ENCODE assay signal across 20 cellular contexts in genomic region chr10:86961481-86962091, GRCh38. TPM values are rescaled to one million over a fixed set of nuclear protein-coding genes. Genes with fewer than 3 reads are reported as not detected.
DNase-seq lines count a peak whose midpoint lies in the region; ATAC-seq and TF ChIP-seq lines count a peak whose summit lies in the region.
"Had no signal": no experiment of that assay in that cellular context is flagged by ENCODE, and none has a peak within 500 bp of the region (broad histone marks: within the 10 kb centered on the region; RNA-seq: fewer than 3 reads in every experiment).

No MANE protein-coding gene starts in this region.

- H3K36me3 ChIP-seq in HCT116 (ENCODE audit: control insufficient read depth in 1 of 2, insufficient read depth in 2 of 2, low read length in 2 of 2) (0 out of 4 replicates have a peak, but pooled peaks cover 0 to 5% of the 10 kb centered on the region in 2 experiments), adipocyte (ENCODE audit: control insufficient read depth, insufficient read depth, low read length, severe bottlenecking) (no peaks in the 10 kb centered on the region)
- H3K36me3 ChIP-seq: BLaER1 had no signal

- BruUV-seq in HCT116 (replicated peaks; lab: Mats Ljungman, UMichigan) (no TSS peak), Calu3 (replicated peaks; lab: Mats Ljungman, UMichigan) (no TSS peak)

- peaks cover 8% of the 10 kb centered on the region; the same call in 1 of the 2 replicates for H3K79me2 ChIP-seq in HCT116 (ENCODE audit: insufficient read depth, low read length)

- peak overlapping the region in 1 of 2 experiments; percentile 4; a peak in 1 of 4 replicates for H3K4me3 ChIP-seq in HCT116 (replicated peaks in 1 of 2; ENCODE audit: low read depth in 1 of 2, low read length in 2 of 2)
- H3K4me3 ChIP-seq in adipocyte (ENCODE audit: low read length), result no peak overlapping the region
- H3K4me3 ChIP-seq: BLaER1 had no signal

- H3K27ac ChIP-seq in HCT116 (ENCODE audit: low read depth, low read length), result peak overlapping the region; percentile 94; the same call in 1 of the 2 replicates
- H3K27ac ChIP-seq: BLaER1 had no signal

- TF ChIP-seq CTCF in HCT116 (IDR thresholded peaks at IDR 0.05 in 2 of 3, conservative IDR thresholded peaks at IDR 0.05 in 1 of 3; ENCODE audit: borderline replicate concordance in 1 of 3, insufficient read depth in 1 of 3, low read depth in 2 of 3, low read length in 2 of 3) (no peak), Calu3 (IDR thresholded peaks at IDR 0.05; ENCODE audit: unreplicated experiment) (no peak)

- peaks cover 9% of the 10 kb centered on the region for H3K4me1 Mint-ChIP-seq in Calu3 (ENCODE audit: low read depth, unreplicated experiment)

- CTCF ChIA-PET in HCT116 (lab: Charles Lee), result interaction anchor here (1.1 to 3.7 kb wide), 4 partner anchors 8 to 276 kb away, joined by 3 to 36 read pairs (median 9); partner anchors contain the start of gene ADIRF
- CTCF ChIA-PET in Calu3 (lab: Charles Lee), result no interaction called here

- H3K9ac ChIP-seq in HCT116 (ENCODE audit: low read length) (peak overlapping the region; percentile 71), adipocyte (ENCODE audit: low read length) (peak overlapping the region; percentile 15)
- H3K9ac ChIP-seq: BLaER1 had no signal

- H4K20me1 ChIP-seq in HCT116 (ENCODE audit: insufficient read depth), result no peaks in the 10 kb centered on the region
- H4K20me1 ChIP-seq: BLaER1 had no signal

- H2AFZ ChIP-seq in HCT116 (ENCODE audit: low read depth, low read length, poor library complexity, severe bottlenecking), result no peak overlapping the region

- peaks cover 59 to 86% of the 10 kb centered on the region in 2 experiments for H3K4me1 ChIP-seq in HCT116 (ENCODE audit: control insufficient read depth in 1 of 2, insufficient read depth in 2 of 2, low read length in 2 of 2)
- peaks cover 42% of the 10 kb centered on the region for H3K4me1 ChIP-seq in adipocyte (ENCODE audit: control insufficient read depth, insufficient read depth, low read length)

- TF ChIP-seq POLR2A in HCT116 (IDR thresholded peaks at IDR 0.05; ENCODE audit: borderline replicate concordance, extremely low read depth, insufficient read depth, insufficient read length), result no peak

- no peak overlapping the region for H3K27ac Mint-ChIP-seq in Calu3 (ENCODE audit: unreplicated experiment)
- H3K27ac Mint-ChIP-seq: brain; effector memory CD8-positive, alpha-beta T cell; stimulated activated effector memory CD8-positive, alpha-beta T cell treated with anti-CD3 and anti-CD28 coated beads, Interleukin-12 subunit alpha, Interleukin-12 subunit beta, amount 100 ng/mL, for 72 hours; T-helper 1 cell treated with Interleukin-12 subunit alpha and Interleukin-12 subunit beta and Interleukin-4 antibody, amounts not matched to agents 30 μg/mL and 1 μg/mL, for 36 hours had no signal

- no peak overlapping the region for H3K4me3 Mint-ChIP-seq in Calu3 (ENCODE audit: low read depth, unreplicated experiment)
- H3K4me3 Mint-ChIP-seq: brain; effector memory CD8-positive, alpha-beta T cell; stimulated activated effector memory CD8-positive, alpha-beta T cell treated with anti-CD3 and anti-CD28 coated beads, Interleukin-12 subunit alpha, Interleukin-12 subunit beta, amount 100 ng/mL, for 72 hours; T-helper 1 cell treated with Interleukin-12 subunit alpha and Interleukin-12 subunit beta and Interleukin-4 antibody, amounts not matched to agents 30 μg/mL and 1 μg/mL, for 36 hours had no signal

- H3K36me3 Mint-ChIP-seq in Calu3 (ENCODE audit: insufficient read depth, unreplicated experiment), result peaks cover 6% of the 10 kb centered on the region
- H3K36me3 Mint-ChIP-seq: brain; stimulated activated effector memory CD8-positive, alpha-beta T cell treated with anti-CD3 and anti-CD28 coated beads, Interleukin-12 subunit alpha, Interleukin-12 subunit beta, amount 100 ng/mL, for 72 hours had no signal

- no peaks in the 10 kb centered on the region for H3K9me3 Mint-ChIP-seq in Calu3 (ENCODE audit: low read depth, unreplicated experiment)
- H3K9me3 Mint-ChIP-seq: brain; effector memory CD8-positive, alpha-beta T cell; stimulated activated effector memory CD8-positive, alpha-beta T cell treated with anti-CD3 and anti-CD28 coated beads, Interleukin-12 subunit alpha, Interleukin-12 subunit beta, amount 100 ng/mL, for 72 hours; T-helper 1 cell treated with Interleukin-12 subunit alpha and Interleukin-12 subunit beta and Interleukin-4 antibody, amounts not matched to agents 30 μg/mL and 1 μg/mL, for 36 hours had no signal

- H3K27me3 ChIP-seq in HCT116 (ENCODE audit: insufficient read depth, low read length) (no peaks in the 10 kb centered on the region), adipocyte (replicated peaks; ENCODE audit: control insufficient read depth, insufficient read depth, low read length) (no peaks in the 10 kb centered on the region)
- H3K27me3 ChIP-seq: BLaER1 had no signal

- ATAC-seq in HCT116 (no peak), GM18858 (IDR thresholded peaks at IDR 0.05; ENCODE audit: unreplicated experiment) (no peak)
- ATAC-seq: effector memory CD8-positive, alpha-beta T cell; Panc1; stimulated activated effector memory CD8-positive, alpha-beta T cell treated with anti-CD3 and anti-CD28 coated beads, Interleukin-12 subunit alpha, Interleukin-12 subunit beta, amount 100 ng/mL, for 72 hours had no signal

- H3K9me3 ChIP-seq in HCT116 (ENCODE audit: control insufficient read depth in 1 of 2, insufficient read depth in 1 of 2, low read depth in 1 of 2, low read length in 2 of 2) (no peaks in the 10 kb centered on the region), adipocyte (ENCODE audit: control insufficient read depth, low read length) (no peaks in the 10 kb centered on the region)
- H3K9me3 ChIP-seq: BLaER1 had no signal

- H3K27me3 Mint-ChIP-seq in Calu3 (ENCODE audit: unreplicated experiment), result no peaks in the 10 kb centered on the region
- H3K27me3 Mint-ChIP-seq: brain had no signal

- in situ Hi-C loops in ACHN (cut with HindIII; ENCODE audit: low pct_ligation_motif_present, low pct_unique_long_range_greater_than_20kb, low sequenced_read_pairs), result no loop called here

- POLR2A ChIA-PET in HCT116 (lab: Charles Lee), result interaction anchor here (5.7 kb wide), 1 partner anchor 7 kb away, joined by 58 read pairs; the partner anchor contains the start of gene ADIRF

- TF ChIP-seq RAD21 in HCT116 (IDR thresholded peaks at IDR 0.05; ENCODE audit: low read depth), result no peak

- DNase-seq in ACHN (peak; percentile 54), HCT116 (ENCODE audit: low read depth, low spot score) (no peak), adipocyte (ENCODE audit: low read depth) (no peak), myocyte (ENCODE audit: low read depth) (peak; percentile 54), amniotic stem cell (lab: John Stamatoyannopoulos, UW) (no peak), Calu3 (no peak), NCI-H1694 treated with DMSO at 0.1 percent for 48 hours (lab: John Stamatoyannopoulos, UW) (no peak)
- DNase-seq: activated CD4-positive, alpha-beta T cell treated with anti-CD3 and anti-CD28 coated beads for 48 hours; activated gamma-delta T cell; DND-41; effector memory CD8-positive, alpha-beta T cell; kidney glomerular epithelial cell; MM.1S; stimulated activated CD4-positive, alpha-beta T cell treated with anti-CD3 and anti-CD28 coated beads, Interleukin-4, amount 100 ng/mL, for 24 hours had no signal

- H3K9me2 ChIP-seq in HCT116 (ENCODE audit: insufficient read depth), result no peaks in the 10 kb centered on the region

- RAD21 ChIA-PET in HCT116 (lab: Charles Lee; ENCODE audit: low non-redundant PET in 1 of 2, low total read pairs in 2 of 2, uncharacterized antibody in 2 of 2, unreplicated experiment in 2 of 2), result no interaction called here

- intact Hi-C loops in HCT116 (cut with micrococcal nuclease), result loop anchor here (5.0 kb wide), 1 partner anchor 249 kb away; no protein-coding TSS in a partner anchor
- intact Hi-C loops in Calu3 (cut with micrococcal nuclease; ENCODE audit: unreplicated experiment), result no loop called here

- peak overlapping the region; percentile 100 for H3K4me2 ChIP-seq in HCT116 (ENCODE audit: low read length)
- H3K4me2 ChIP-seq: BLaER1 had no signal

TF ChIP-seq in HCT116, 20 proteins besides CTCF, POLR2A, EP300 and RAD21:
- no peak for TF ChIP-seq SP1 (IDR thresholded peaks at IDR 0.05; ENCODE audit: low read depth)
- TF ChIP-seq POLR2AphosphoS5 (IDR thresholded peaks at IDR 0.05; ENCODE audit: low read depth, low read length), result peak; percentile 13; the same call in 1 of the 2 replicates
- no peak for TF ChIP-seq YY1 (IDR thresholded peaks at IDR 0.05; ENCODE audit: extremely low read depth, insufficient replicate concordance, low read depth, low read length)
- TF ChIP-seq EZH2phosphoT487 (IDR thresholded peaks at IDR 0.05; ENCODE audit: borderline replicate concordance), result no peak

RNA-seq across cellular contexts. Expression of gene SNCG, which starts 3.2 kb away (rescaled TPM):
- 61.1 TPM for total RNA-seq in HCT116 (2021; ENCODE audit: unreplicated experiment)
- 120 and 159 TPM in 2 replicates for polyA plus RNA-seq in HCT116 (2012)
- total RNA-seq in myocyte, result not detected in 2 replicates
- polyA plus RNA-seq in myocyte (2012), result 0.93 TPM
- total RNA-seq in Calu3 (2022), result 7.2 and 11.3 TPM in 2 replicates

RNA-seq across cellular contexts. Expression of gene MMRN2, which starts 4.2 kb away (rescaled TPM):
- total RNA-seq in HCT116 (2021; ENCODE audit: unreplicated experiment), result 8.3 TPM
- polyA plus RNA-seq in HCT116 (2012), result 16.8 and 19.6 TPM in 2 replicates
- total RNA-seq in myocyte, result 0.94 and 1.0 TPM in 2 replicates
- polyA plus RNA-seq in myocyte (2012), result 1.0 TPM
- total RNA-seq in Calu3 (2022), result 0.83 TPM in 1 of 2 replicates, not detected in the other

RNA-seq across cellular contexts. Expression of gene ADIRF, which starts 6.7 kb away (rescaled TPM):
- 448 TPM for total RNA-seq in HCT116 (2021; ENCODE audit: unreplicated experiment)
- polyA plus RNA-seq in HCT116 (2012), result 582 and 667 TPM in 2 replicates
- 0.57 and 1.3 TPM in 2 replicates for total RNA-seq in myocyte
- 3.2 TPM for polyA plus RNA-seq in myocyte (2012)
- 2.2 TPM in 1 of 2 replicates, not detected in the other for total RNA-seq in Calu3 (2022)

RNA-seq across cellular contexts. Expression of gene FAM25A, which starts 58.5 kb away (rescaled TPM):
- total RNA-seq in HCT116 (2021; ENCODE audit: unreplicated experiment), result 2.7 TPM
- polyA plus RNA-seq in HCT116 (2012), result 10.4 and 12.6 TPM in 2 replicates
- total RNA-seq in myocyte, result not detected in 2 replicates
- polyA plus RNA-seq in myocyte (2012), result not detected
- not detected in 2 replicates for total RNA-seq in Calu3 (2022)

Comparison
In these comparisons a context has a peak if more than half of its experiments do, and no peak if none do; other contexts are left out.
1. DNase-seq: peak in ACHN (single experiment) and myocyte (single experiment); none in HCT116 (single experiment), adipocyte (single experiment), amniotic stem cell (single experiment), Calu3 (single experiment) and NCI-H1694 treated with DMSO at 0.1 percent for 48 hours (single experiment).
2. RNA of gene ADIRF, which starts 6.7 kb away (total RNA-seq): 448 TPM in HCT116 (single experiment); 0.57 to 1.3 TPM in myocyte and 2.2 TPM in Calu3; every median in the first group is over 100 times any median in the second.